10 cellular contexts compared by ENCODE assay signal in genomic region chr14:46048127-46048526, GRCh38.
A peak's percentile ranks its signal among the peaks of the same experiment; 100 is the strongest.
DNase-seq lines count a peak whose midpoint lies in the region; ATAC-seq and TF ChIP-seq lines count a peak whose summit lies in the region.
"Had no signal": no experiment of that assay in that cellular context is flagged by ENCODE, and none has a peak within 500 bp of the region (broad histone marks: within the 10 kb centered on the region; RNA-seq: fewer than 3 reads in every experiment).

No MANE protein-coding gene starts in this region.

- H3K4me3 ChIP-seq in cardiac muscle cell, result no peak overlapping the region

- no peak overlapping the region for H3K4me3 Mint-ChIP-seq in activated CD8-positive, alpha-beta memory T cell treated with anti-CD3 and anti-CD28 coated beads, Interleukin-2, amount 10 ng/mL, durations not matched to agents 7 days and 5 days

- no peaks in the 10 kb centered on the region for H3K4me1 Mint-ChIP-seq in activated CD8-positive, alpha-beta memory T cell treated with anti-CD3 and anti-CD28 coated beads, Interleukin-2, amount 10 ng/mL, durations not matched to agents 7 days and 5 days

- H3K9me3 ChIP-seq in cardiac muscle cell (ENCODE audit: low read depth), result no peaks in the 10 kb centered on the region

- no peaks in the 10 kb centered on the region for H3K4me1 ChIP-seq in cardiac muscle cell (ENCODE audit: low read depth)

- no peaks in the 10 kb centered on the region for H3K27me3 Mint-ChIP-seq in activated CD8-positive, alpha-beta memory T cell treated with anti-CD3 and anti-CD28 coated beads, Interleukin-2, amount 10 ng/mL, durations not matched to agents 7 days and 5 days

- H3K36me3 ChIP-seq in cardiac muscle cell, result no peaks in the 10 kb centered on the region

- DNase-seq in cardiac muscle cell (ENCODE audit: low read depth in 1 of 2, low spot score in 1 of 2) (peak; percentile 9 to 74), left cardiac atrium (no peak), NCI-H146 treated with DMSO at 0.1 percent for 48 hours (lab: John Stamatoyannopoulos, UW; ENCODE audit: unreplicated experiment) (peak; percentile 3), ecto neural progenitor cell (ENCODE audit: low spot score) (peak; percentile 66), NCI-H510A treated with DMSO at 0.1 percent for 48 hours (lab: John Stamatoyannopoulos, UW) (no peak)
- no peak for DNase-seq in activated CD8-positive, alpha-beta memory T cell treated with anti-CD3 and anti-CD28 coated beads for 24 hours
- DNase-seq in activated CD8-positive, alpha-beta memory T cell treated with anti-CD3 and anti-CD28 coated beads, Interleukin-2, amount 10 ng/mL, durations not matched to agents 7 days and 5 days, result no peak
- DNase-seq: activated CD8-positive, alpha-beta memory T cell treated with anti-CD3 and anti-CD28 coated beads, Interleukin-2, amount 50 U/mL, for 4 hours; NCI-H1417 treated with DMSO at 0.1 percent for 48 hours had no signal

- no peaks in the 10 kb centered on the region for H3K27me3 ChIP-seq in cardiac muscle cell

- H3K9me3 Mint-ChIP-seq in activated CD8-positive, alpha-beta memory T cell treated with anti-CD3 and anti-CD28 coated beads, Interleukin-2, amount 10 ng/mL, durations not matched to agents 7 days and 5 days (ENCODE audit: low read depth), result peaks cover 6% of the 10 kb centered on the region

- intact Hi-C loops in left cardiac atrium (cut with DNase I), result no loop called here

- ATAC-seq in left cardiac atrium, result no peak
- no peak for ATAC-seq in HG02763 (IDR thresholded peaks at IDR 0.05; ENCODE audit: unreplicated experiment)
- no peak for ATAC-seq in activated CD8-positive, alpha-beta memory T cell treated with anti-CD3 and anti-CD28 coated beads, Interleukin-2, amount 10 ng/mL, durations not matched to agents 7 days and 5 days

- H3K27ac Mint-ChIP-seq in activated CD8-positive, alpha-beta memory T cell treated with anti-CD3 and anti-CD28 coated beads, Interleukin-2, amount 10 ng/mL, durations not matched to agents 7 days and 5 days, result no peak overlapping the region

- no peak for TF ChIP-seq CTCF in cardiac muscle cell (IDR thresholded peaks at IDR 0.05; ENCODE audit: low read depth, low read length)

- no peak overlapping the region for H3K27ac ChIP-seq in cardiac muscle cell

- no peaks in the 10 kb centered on the region for H3K36me3 Mint-ChIP-seq in activated CD8-positive, alpha-beta memory T cell treated with anti-CD3 and anti-CD28 coated beads, Interleukin-2, amount 10 ng/mL, durations not matched to agents 7 days and 5 days

- CTCF ChIA-PET in activated CD8-positive, alpha-beta memory T cell treated with anti-CD3 and anti-CD28 coated beads, Interleukin-2, amount 10 ng/mL, durations not matched to agents 7 days and 5 days (lab: Charles Lee), result no interaction called here

Comparison
In these comparisons a context has a peak if more than half of its experiments do, and no peak if none do; other contexts are left out.
1. DNase-seq: peak in cardiac muscle cell (2 of 2), NCI-H146 treated with DMSO at 0.1 percent for 48 hours (single experiment) and ecto neural progenitor cell (single experiment); none in left cardiac atrium (single experiment), NCI-H510A treated with DMSO at 0.1 percent for 48 hours (single experiment), activated CD8-positive, alpha-beta memory T cell treated with anti-CD3 and anti-CD28 coated beads for 24 hours (single experiment) and activated CD8-positive, alpha-beta memory T cell treated with anti-CD3 and anti-CD28 coated beads, Interleukin-2, amount 10 ng/mL, durations not matched to agents 7 days and 5 days (single experiment).